In the genomic region with DNA sequence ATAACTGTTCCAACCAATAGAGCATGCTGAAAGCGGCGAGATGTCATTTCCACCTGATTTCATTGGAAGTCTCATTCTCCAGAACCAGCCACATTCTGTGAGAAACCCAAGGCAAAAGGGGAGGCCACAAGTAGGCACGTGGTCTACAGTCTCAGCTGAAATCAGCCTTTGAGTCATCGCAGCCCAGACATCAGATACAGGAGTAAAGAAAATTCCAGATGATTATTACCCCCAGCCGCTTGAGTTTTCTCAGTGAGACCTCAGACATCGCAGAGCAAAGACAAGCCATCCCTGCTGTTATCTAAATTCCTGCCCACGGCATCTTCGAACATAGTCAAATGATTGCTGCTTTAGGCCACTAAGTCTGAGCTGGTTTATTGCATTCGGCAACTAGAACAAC, we compare ENCODE assay signal across 10 cellular contexts. TPM values are rescaled to one million over a fixed set of nuclear protein-coding genes. Genes with fewer than 3 reads are reported as not detected.
A peak's percentile ranks its signal among the peaks of the same experiment; 100 is the strongest.
DNase-seq lines count a peak whose midpoint lies in the region; ATAC-seq and TF ChIP-seq lines count a peak whose summit lies in the region.
"Had no signal": no experiment of that assay in that cellular context is flagged by ENCODE, and none has a peak within 500 bp of the region (broad histone marks: within the 10 kb centered on the region; RNA-seq: fewer than 3 reads in every experiment).

No MANE protein-coding gene starts in this region.

- H3K36me3 Mint-ChIP-seq in CD8-positive, alpha-beta memory T cell, result peaks cover 0 to 16% (median 15%) of the 10 kb centered on the region in 3 donors
- H3K36me3 Mint-ChIP-seq in osteocyte (ENCODE audit: unreplicated experiment) (no peaks in the 10 kb centered on the region), mesothelial cell of epicardium (no peaks in the 10 kb centered on the region)

- no peak overlapping the region for H3K27ac ChIP-seq in CD8-positive, alpha-beta memory T cell (ENCODE audit: low read depth, low read length)
- peak overlapping the region; percentile 31 for H3K27ac ChIP-seq in OCI-LY3 (ENCODE audit: low read length)
- H3K27ac ChIP-seq in brain microvascular endothelial cell, result peak overlapping the region; percentile 79
- H3K27ac ChIP-seq in prostate gland, result no peak overlapping the region
- H3K27ac ChIP-seq: pancreas had no signal

- H3K27me3 Mint-ChIP-seq in CD8-positive, alpha-beta memory T cell, result peaks cover 0 to 1% of the 10 kb centered on the region in 2 donors
- no peaks in the 10 kb centered on the region for H3K27me3 Mint-ChIP-seq in osteocyte (ENCODE audit: unreplicated experiment)
- no peaks in the 10 kb centered on the region for H3K27me3 Mint-ChIP-seq in mesothelial cell of epicardium (ENCODE audit: low read depth)
- H3K27me3 Mint-ChIP-seq: IgD-negative memory B cell had no signal

- no peaks in the 10 kb centered on the region for H3K9me3 ChIP-seq in CD8-positive, alpha-beta memory T cell (ENCODE audit: low read length)
- H3K9me3 ChIP-seq in OCI-LY3 (ENCODE audit: insufficient read depth, low read length) (no peaks in the 10 kb centered on the region), prostate gland (no peaks in the 10 kb centered on the region)
- H3K9me3 ChIP-seq: pancreas had no signal

- H3K4me1 Mint-ChIP-seq in CD8-positive, alpha-beta memory T cell, result peaks cover 71 to 84% (median 83%) of the 10 kb centered on the region in 3 donors
- H3K4me1 Mint-ChIP-seq in osteocyte (ENCODE audit: unreplicated experiment), result peaks cover 93% of the 10 kb centered on the region
- peaks cover 17% of the 10 kb centered on the region for H3K4me1 Mint-ChIP-seq in mesothelial cell of epicardium

- H2AFZ ChIP-seq in OCI-LY3 (ENCODE audit: low read depth, low read length), result no peak overlapping the region

- TF ChIP-seq CTCF in OCI-LY3 (IDR thresholded peaks at IDR 0.05; ENCODE audit: low read depth, low read length), result no peak
- TF ChIP-seq CTCF in brain microvascular endothelial cell (IDR thresholded peaks at IDR 0.05; ENCODE audit: low read depth, low read length, missing control alignments), result no peak
- no peak for TF ChIP-seq CTCF in osteocyte (IDR thresholded peaks at IDR 0.05)
- no peak for TF ChIP-seq CTCF in prostate gland (IDR thresholded peaks at IDR 0.05)
- TF ChIP-seq CTCF in mesothelial cell of epicardium (IDR thresholded peaks at IDR 0.05; ENCODE audit: unreplicated experiment), result no peak

- peaks cover 54% of the 10 kb centered on the region for H3K4me1 ChIP-seq in CD8-positive, alpha-beta memory T cell (ENCODE audit: insufficient read depth, low read length)
- H3K4me1 ChIP-seq in OCI-LY3 (ENCODE audit: low read length) (peaks cover 71% of the 10 kb centered on the region), prostate gland (replicated peaks) (peaks cover 3% of the 10 kb centered on the region)

- no peaks in the 10 kb centered on the region for H3K36me3 ChIP-seq in CD8-positive, alpha-beta memory T cell (ENCODE audit: insufficient read depth, low read length)
- H3K36me3 ChIP-seq in OCI-LY3 (replicated peaks; ENCODE audit: low read depth, low read length) (peaks cover 49% of the 10 kb centered on the region), brain microvascular endothelial cell (replicated peaks) (peaks cover 4% of the 10 kb centered on the region), prostate gland (no peaks in the 10 kb centered on the region)
- H3K36me3 ChIP-seq: pancreas had no signal

- H4K20me1 ChIP-seq in OCI-LY3 (ENCODE audit: insufficient read depth, low read length), result peaks cover 99% of the 10 kb centered on the region

- peak overlapping the region; percentile 11; the same call in 1 of the 2 replicates for H3K4me2 ChIP-seq in OCI-LY3 (ENCODE audit: low read length)

- in situ Hi-C loops in brain microvascular endothelial cell (cut with HindIII; ENCODE audit: low pct_ligation_motif_present, low sequenced_read_pairs), result no loop called here

- no peak overlapping the region for H3K4me3 ChIP-seq in CD8-positive, alpha-beta memory T cell (ENCODE audit: low read length)
- H3K4me3 ChIP-seq in OCI-LY3 (ENCODE audit: low read length), result no peak overlapping the region
- H3K4me3 ChIP-seq in brain microvascular endothelial cell (ENCODE audit: low read depth, low read length), result no peak overlapping the region
- no peak overlapping the region for H3K4me3 ChIP-seq in prostate gland
- H3K4me3 ChIP-seq: pancreas had no signal

- peaks cover 100% of the 10 kb centered on the region for H3K79me2 ChIP-seq in OCI-LY3 (ENCODE audit: low read length)

- intact Hi-C loops in prostate gland (cut with DNase I), result no loop called here

- POLR2A ChIA-PET in CD8-positive, alpha-beta memory T cell (lab: Charles Lee), result interaction anchor here (0.7 kb wide), 1 partner anchor 372 kb away, joined by 5 read pairs; no protein-coding TSS in a partner anchor

- no peak for DNase-seq in CD8-positive, alpha-beta memory T cell
- DNase-seq in brain microvascular endothelial cell, result peak; percentile 97
- DNase-seq in osteocyte (ENCODE audit: extremely low spot score, unreplicated experiment), result no peak
- DNase-seq in prostate gland (ENCODE audit: low spot score), result no peak
- no peak for DNase-seq in mesothelial cell of epicardium (ENCODE audit: low spot score in 2 of 2, unreplicated experiment in 2 of 2)
- DNase-seq: NCI-H69 had no signal

- peaks cover 0 to 2% (median 0%) of the 10 kb centered on the region in 5 donors for H3K9me3 Mint-ChIP-seq in CD8-positive, alpha-beta memory T cell
- H3K9me3 Mint-ChIP-seq in osteocyte (ENCODE audit: unreplicated experiment) (no peaks in the 10 kb centered on the region), mesothelial cell of epicardium (no peaks in the 10 kb centered on the region)
- H3K9me3 Mint-ChIP-seq: IgD-negative memory B cell had no signal

- no peaks in the 10 kb centered on the region for H3K27me3 ChIP-seq in CD8-positive, alpha-beta memory T cell (ENCODE audit: insufficient read depth, low read length, poor library complexity, severe bottlenecking)
- no peaks in the 10 kb centered on the region for H3K27me3 ChIP-seq in OCI-LY3 (ENCODE audit: low read depth, low read length)
- H3K27me3 ChIP-seq in brain microvascular endothelial cell (replicated peaks), result no peaks in the 10 kb centered on the region
- H3K27me3 ChIP-seq in prostate gland (replicated peaks; ENCODE audit: insufficient read depth), result no peaks in the 10 kb centered on the region
- H3K27me3 ChIP-seq: pancreas had no signal

- 91% methylated on average over 9 of the region's 9 CpGs for WGBS in prostate gland

- CTCF ChIA-PET in CD8-positive, alpha-beta memory T cell (lab: Charles Lee), result interaction anchor here (1.0 kb wide), 1 partner anchor 17 kb away, joined by 3 read pairs; no protein-coding TSS in a partner anchor

- peak overlapping the region in 6 of 8 donors; percentile 0 to 80 (median 53) for H3K27ac Mint-ChIP-seq in CD8-positive, alpha-beta memory T cell
- H3K27ac Mint-ChIP-seq in osteocyte (ENCODE audit: unreplicated experiment) (peak overlapping the region; percentile 92), mesothelial cell of epicardium (no peak overlapping the region)

- TF ChIP-seq POLR2A in prostate gland (IDR thresholded peaks at IDR 0.05), result no peak

- H3K9ac ChIP-seq in OCI-LY3 (ENCODE audit: low read length), result no peak overlapping the region

- H3K4me3 Mint-ChIP-seq in CD8-positive, alpha-beta memory T cell, result peak overlapping the region in 2 of 7 donors; percentile 9 to 31
- peak overlapping the region; percentile 23 for H3K4me3 Mint-ChIP-seq in osteocyte (ENCODE audit: unreplicated experiment)
- no peak overlapping the region for H3K4me3 Mint-ChIP-seq in mesothelial cell of epicardium
- H3K4me3 Mint-ChIP-seq: IgD-negative memory B cell had no signal

- ATAC-seq in GM19452 (IDR thresholded peaks at IDR 0.05; ENCODE audit: unreplicated experiment), result no peak

RNA-seq across cellular contexts. Expression of a gene that starts 23.1 kb away (rescaled TPM):
- 100 to 1,000 TPM; 148 to 155 TPM for total RNA-seq in CD8-positive, alpha-beta memory T cell
- polyA plus RNA-seq in CD8-positive, alpha-beta memory T cell, result 166 TPM
- total RNA-seq in osteocyte (280 and 281 TPM in 2 replicates), prostate gland (100 to 1,000 TPM; 188 to 230 TPM), mesothelial cell of epicardium (118 to 129 TPM (median 119 TPM) in 3 replicates)

RNA-seq across cellular contexts. Expression of a gene that starts 57.9 kb away (rescaled TPM):
- under 1 TPM; 0.18 to 0.22 TPM for total RNA-seq in CD8-positive, alpha-beta memory T cell
- not detected for polyA plus RNA-seq in CD8-positive, alpha-beta memory T cell
- total RNA-seq in osteocyte, result 487 and 510 TPM in 2 replicates
- total RNA-seq in prostate gland, result 100 to 1,000 TPM; 214 to 220 TPM
- total RNA-seq in mesothelial cell of epicardium, result 53.3 to 54.3 TPM (median 53.9 TPM) in 3 replicates
- polyA plus RNA-seq: IgD-negative memory B cell had no signal

Comparison
In these comparisons a context has a peak if more than half of its experiments do, and no peak if none do; other contexts are left out.
1. H3K27ac ChIP-seq: peak in OCI-LY3 (single experiment) and brain microvascular endothelial cell (single experiment); none in CD8-positive, alpha-beta memory T cell (single experiment) and prostate gland (0 of 2).
2. RNA of a gene that starts 57.9 kb away (total RNA-seq): 487 to 510 TPM in osteocyte, 214 to 220 TPM in prostate gland and 53.3 to 54.3 TPM in mesothelial cell of epicardium; 0.18 to 0.22 TPM in CD8-positive, alpha-beta memory T cell; every median in the first group is over 10 times any median in the second.